17 cellular contexts compared by ENCODE assay signal in the genomic region with DNA sequence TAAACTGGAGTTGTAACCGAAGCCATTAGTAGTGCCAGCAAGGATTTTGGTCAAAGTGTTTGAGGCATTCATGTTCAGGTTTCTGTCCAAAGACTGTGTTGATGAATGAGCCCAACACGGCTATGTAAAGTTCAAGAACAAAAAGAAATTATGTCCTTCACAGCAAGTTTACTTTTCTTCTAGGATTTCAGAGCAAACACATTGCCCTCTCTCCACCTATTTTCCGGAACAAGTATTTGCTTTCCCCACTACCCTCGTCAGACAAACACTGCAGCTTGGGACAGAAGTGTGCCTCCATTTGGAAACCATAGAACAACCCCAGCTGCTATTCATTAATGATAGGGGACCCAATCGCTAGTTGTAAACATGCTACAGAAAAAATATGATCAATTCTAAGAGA.
DNase-seq lines count a peak whose midpoint lies in the region; ATAC-seq and TF ChIP-seq lines count a peak whose summit lies in the region.
"Had no signal": no experiment of that assay in that cellular context is flagged by ENCODE, and none has a peak within 500 bp of the region (broad histone marks: within the 10 kb centered on the region; RNA-seq: fewer than 3 reads in every experiment).

No MANE protein-coding gene starts in this region.

- no peak overlapping the region for H3K4me2 ChIP-seq in mesendoderm (ENCODE audit: low read length)

- TF ChIP-seq CTCF in cardiac muscle cell (IDR thresholded peaks at IDR 0.05; ENCODE audit: low read depth, low read length): no peak
- no peak for TF ChIP-seq CTCF in heart left ventricle (IDR thresholded peaks at IDR 0.05)
- no peak for TF ChIP-seq CTCF in upper lobe of left lung (IDR thresholded peaks at IDR 0.05)

- H3K27me3 ChIP-seq in cardiac muscle cell (no peaks in the 10 kb centered on the region), heart left ventricle (no peaks in the 10 kb centered on the region), mesendoderm (ENCODE audit: insufficient read depth, low read length, poor library complexity) (no peaks in the 10 kb centered on the region), upper lobe of left lung (no peaks in the 10 kb centered on the region)
- H3K27me3 ChIP-seq: gastrocnemius medialis had no signal

- H3K27me3 Mint-ChIP-seq in activated T-helper 2 cell treated with anti-CD3 and anti-CD28 coated beads, Interferon-gamma antibody, Interleukin-2, Interleukin-4, amounts not matched to agents 10 μg/mL and 5 μg/mL and 100 μg/mL, durations not matched to agents 14 hours and 24 hours and 36 hours (ENCODE audit: low read depth): no peaks in the 10 kb centered on the region

- H3K56ac ChIP-seq in mesendoderm (ENCODE audit: low read length): no peak overlapping the region

- H2BK15ac ChIP-seq in mesendoderm (replicated peaks; ENCODE audit: low read depth): peak overlapping the region; percentile 92

- no peaks in the 10 kb centered on the region for H3K9me3 Mint-ChIP-seq in activated T-helper 2 cell treated with anti-CD3 and anti-CD28 coated beads, Interferon-gamma antibody, Interleukin-2, Interleukin-4, amounts not matched to agents 10 μg/mL and 5 μg/mL and 100 μg/mL, durations not matched to agents 14 hours and 24 hours and 36 hours

- no peak overlapping the region for H4K8ac ChIP-seq in mesendoderm (ENCODE audit: low read depth, low read length)

- H3K79me1 ChIP-seq in mesendoderm (ENCODE audit: low read length): no peaks in the 10 kb centered on the region

- intact Hi-C loops in heart left ventricle (cut with DNase I): loop anchor here in 1 of 10 donors (5.0 kb wide), 1 partner anchor 52 kb away; no protein-coding TSS in a partner anchor
- intact Hi-C loops in activated T-helper 2 cell treated with anti-CD3 and anti-CD28 coated beads, Interferon-gamma antibody, Interleukin-2, Interleukin-4, amounts not matched to agents 10 μg/mL and 5 μg/mL and 100 μg/mL, durations not matched to agents 14 hours and 24 hours and 36 hours (cut with micrococcal nuclease): loop anchor here (5.0 kb wide), 1 partner anchor 137 kb away; no protein-coding TSS in a partner anchor

- H3K4ac ChIP-seq in mesendoderm (ENCODE audit: low read depth, low read length): no peak overlapping the region

- no peak overlapping the region for H2AK5ac ChIP-seq in mesendoderm (ENCODE audit: low read length)

- H3K4me3 ChIP-seq in cardiac muscle cell: no peak overlapping the region
- H3K4me3 ChIP-seq in heart left ventricle: no peak overlapping the region
- H3K4me3 ChIP-seq in mesendoderm (ENCODE audit: low read length): no peak overlapping the region
- H3K4me3 ChIP-seq in upper lobe of left lung: no peak overlapping the region
- H3K4me3 ChIP-seq: gastrocnemius medialis, GM12878, thoracic aorta had no signal

- H3K36me3 ChIP-seq in cardiac muscle cell (no peaks in the 10 kb centered on the region), heart left ventricle (no peaks in the 10 kb centered on the region), mesendoderm (ENCODE audit: control insufficient read depth, insufficient read depth, low read length) (no peaks in the 10 kb centered on the region), upper lobe of left lung (no peaks in the 10 kb centered on the region)
- H3K36me3 ChIP-seq: gastrocnemius medialis, thoracic aorta had no signal

- H3K4me1 ChIP-seq in cardiac muscle cell (ENCODE audit: low read depth): peaks cover 14% of the 10 kb centered on the region
- H3K4me1 ChIP-seq in heart left ventricle: peaks cover 0 to 11% (median 0%) of the 10 kb centered on the region in 12 donors
- H3K4me1 ChIP-seq in mesendoderm (ENCODE audit: control insufficient read depth, low read depth, low read length): no peaks in the 10 kb centered on the region
- peaks cover 0 to 12% (median 3%) of the 10 kb centered on the region in 4 donors for H3K4me1 ChIP-seq in upper lobe of left lung
- H3K4me1 ChIP-seq: Caco-2 had no signal

- peaks cover 63% of the 10 kb centered on the region for H3K4me1 Mint-ChIP-seq in activated T-helper 2 cell treated with anti-CD3 and anti-CD28 coated beads, Interferon-gamma antibody, Interleukin-2, Interleukin-4, amounts not matched to agents 10 μg/mL and 5 μg/mL and 100 μg/mL, durations not matched to agents 14 hours and 24 hours and 36 hours (ENCODE audit: low read depth)

- no peak for TF ChIP-seq POLR2A in heart left ventricle (IDR thresholded peaks at IDR 0.05)
- TF ChIP-seq POLR2A in upper lobe of left lung (IDR thresholded peaks at IDR 0.05): peak in 1 of 4 donors; percentile 1

- no peak for TF ChIP-seq EP300 in upper lobe of left lung (IDR thresholded peaks at IDR 0.05)

- H3K27ac ChIP-seq in cardiac muscle cell (peak overlapping the region; percentile 85), heart left ventricle (no peak overlapping the region), mesendoderm (ENCODE audit: low read depth, low read length) (no peak overlapping the region), upper lobe of left lung (peak overlapping the region; percentile 17 to 41 (median 23))
- H3K27ac ChIP-seq: gastrocnemius medialis, thoracic aorta had no signal

- H3K23ac ChIP-seq in mesendoderm (ENCODE audit: low read length): no peak overlapping the region

- no peaks in the 10 kb centered on the region for H3K79me2 ChIP-seq in mesendoderm (ENCODE audit: control insufficient read depth, insufficient read depth, low read length)

- H3K4me3 Mint-ChIP-seq in activated T-helper 2 cell treated with anti-CD3 and anti-CD28 coated beads, Interferon-gamma antibody, Interleukin-2, Interleukin-4, amounts not matched to agents 10 μg/mL and 5 μg/mL and 100 μg/mL, durations not matched to agents 14 hours and 24 hours and 36 hours (ENCODE audit: low read depth): no peak overlapping the region

- H2BK120ac ChIP-seq in mesendoderm (ENCODE audit: low read depth, low read length): no peak overlapping the region

- 96 to 99% (median 98%) methylated on average over 5 of the region's 5 CpGs for WGBS in heart left ventricle, 4 donors
- WGBS in mesendoderm (ENCODE audit: extremely low coverage, insufficient coverage, low lambda C conversion rate): no CpG with 5 or more reads among the region's 5 CpGs
- WGBS in upper lobe of left lung, 2 donors: 68 to 81% methylated on average over 5 of the region's 5 CpGs

- H2BK5ac ChIP-seq in mesendoderm (ENCODE audit: low read length): no peak overlapping the region

- H3K9me3 ChIP-seq in cardiac muscle cell (ENCODE audit: low read depth) (no peaks in the 10 kb centered on the region), heart left ventricle (no peaks in the 10 kb centered on the region), upper lobe of left lung (no peaks in the 10 kb centered on the region)
- H3K9me3 ChIP-seq: Caco-2, gastrocnemius medialis, thoracic aorta had no signal

- ATAC-seq in heart left ventricle (no peak), upper lobe of left lung (ENCODE audit: low FRiP score in 2 of 2) (no peak), HG02798 (IDR thresholded peaks at IDR 0.05; ENCODE audit: poor library complexity, unreplicated experiment) (no peak), GM19351 (IDR thresholded peaks at IDR 0.05; ENCODE audit: unreplicated experiment) (no peak), GM21381 (IDR thresholded peaks at IDR 0.05; ENCODE audit: unreplicated experiment) (no peak)
- ATAC-seq: GM12878, sciatic nerve had no signal

- no peak overlapping the region for H4K5ac ChIP-seq in mesendoderm (ENCODE audit: low read length)

- no peak overlapping the region for H3K18ac ChIP-seq in mesendoderm (ENCODE audit: low read length)

- H3K27ac Mint-ChIP-seq in activated T-helper 2 cell treated with anti-CD3 and anti-CD28 coated beads, Interferon-gamma antibody, Interleukin-2, Interleukin-4, amounts not matched to agents 10 μg/mL and 5 μg/mL and 100 μg/mL, durations not matched to agents 14 hours and 24 hours and 36 hours: peak overlapping the region; percentile 67

- H3K36me3 Mint-ChIP-seq in activated T-helper 2 cell treated with anti-CD3 and anti-CD28 coated beads, Interferon-gamma antibody, Interleukin-2, Interleukin-4, amounts not matched to agents 10 μg/mL and 5 μg/mL and 100 μg/mL, durations not matched to agents 14 hours and 24 hours and 36 hours (ENCODE audit: low read depth): peaks cover 3% of the 10 kb centered on the region

- H3K9ac ChIP-seq in mesendoderm (ENCODE audit: low read length): no peak overlapping the region

- DNase-seq in cardiac muscle cell (ENCODE audit: low read depth in 1 of 2, low spot score in 1 of 2): no peak
- no peak for DNase-seq in heart left ventricle
- DNase-seq in activated T-helper 2 cell treated with anti-CD3 and anti-CD28 coated beads, Interferon-gamma antibody, Interleukin-2, Interleukin-4, amounts not matched to agents 10 μg/mL and 5 μg/mL and 100 μg/mL, durations not matched to agents 14 hours and 24 hours and 36 hours (ENCODE audit: low spot score): no peak
- DNase-seq in mesendoderm: no peak
- DNase-seq in upper lobe of left lung: no peak
- DNase-seq: gastrocnemius medialis; Kasumi-1; NCI-H1694; OCI-M1; stimulated activated CD4-positive, alpha-beta T cell treated with anti-CD3 and anti-CD28 coated beads, Interleukin-2, amount 100 ng/mL, for 48 hours had no signal

Comparison
In these comparisons a context has a peak if more than half of its experiments do, and no peak if none do; other contexts are left out.
1. H3K27ac ChIP-seq: peak in cardiac muscle cell (single experiment) and upper lobe of left lung (4 of 4); none in heart left ventricle (0 of 12) and mesendoderm (single experiment).